ENCODE assay signal across 8 cellular contexts in the genomic region with DNA sequence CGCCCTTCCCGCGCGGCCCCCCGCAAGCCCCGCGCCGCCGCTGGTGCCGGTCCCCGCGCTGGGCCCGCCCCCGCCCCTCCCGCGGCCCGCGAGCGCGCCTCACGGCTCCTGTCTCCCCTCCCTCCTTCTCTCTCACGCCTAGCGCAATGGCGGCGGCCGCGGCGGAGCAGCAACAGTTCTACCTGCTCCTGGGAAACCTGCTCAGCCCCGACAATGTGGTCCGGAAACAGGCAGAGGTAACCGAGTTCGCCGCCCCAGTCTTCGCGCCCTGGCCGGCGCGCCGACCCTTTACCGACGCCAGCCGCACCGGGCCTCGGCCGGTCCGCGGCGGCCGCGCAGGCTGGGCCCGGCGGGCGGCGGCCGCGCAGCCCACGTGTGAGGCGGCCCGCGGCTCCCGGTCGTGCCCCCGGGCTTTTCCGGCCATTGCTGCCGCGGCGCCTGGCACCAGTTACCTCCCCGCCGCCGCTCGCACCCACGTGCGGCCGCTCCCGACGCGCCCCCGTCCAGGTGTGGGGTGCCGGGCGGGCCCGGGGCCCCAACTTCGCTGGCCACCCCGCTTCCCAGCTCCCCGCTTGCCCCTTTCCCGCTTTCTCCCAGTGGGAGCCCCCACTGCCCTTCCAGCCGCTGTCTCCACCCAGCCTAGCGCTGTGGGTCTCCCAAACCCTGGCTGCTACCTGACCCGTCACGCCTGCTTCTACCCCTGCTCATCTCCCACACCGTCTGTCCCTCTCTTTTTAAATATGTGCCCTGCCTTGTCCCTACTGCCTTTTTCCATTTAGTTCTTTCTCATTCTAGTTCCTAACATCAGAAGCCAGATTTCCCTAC. TPM values are rescaled to one million over a fixed set of nuclear protein-coding genes. Genes with fewer than 3 reads are reported as not detected.
DNase-seq lines count a peak whose midpoint lies in the region; ATAC-seq and TF ChIP-seq lines count a peak whose summit lies in the region.

No MANE protein-coding gene starts in this region.

- peak overlapping the region; percentile 90 to 100 (median 92) for H3K4me3 Mint-ChIP-seq in naive thymus-derived CD4-positive, alpha-beta T cell

- no peaks in the 10 kb centered on the region for H3K9me3 ChIP-seq in HUES64 (ENCODE audit: insufficient read depth, low read depth, low read length)
- no peaks in the 10 kb centered on the region for H3K9me3 ChIP-seq in esophagus squamous epithelium
- H3K9me3 ChIP-seq in naive thymus-derived CD4-positive, alpha-beta T cell (ENCODE audit: control insufficient read depth in 2 of 3, low read length in 3 of 3) = no peaks in the 10 kb centered on the region

- no peaks in the 10 kb centered on the region for H3K9me3 Mint-ChIP-seq in naive thymus-derived CD4-positive, alpha-beta T cell

- intact Hi-C loops in esophagus squamous epithelium (cut with DNase I) = no loop called here
- intact Hi-C loops in naive thymus-derived CD4-positive, alpha-beta T cell (cut with micrococcal nuclease) = loop anchor here (1.0 to 10.0 kb wide), 10 partner anchors 9 to 1630 kb away; partner anchors contain the start of genes MBNL2 (in 2 of the 2), CLYBL (in 1 of the 2) and FARP1 (in 1 of the 2)

- CTCF ChIA-PET in naive thymus-derived CD4-positive, alpha-beta T cell (lab: Charles Lee) = no interaction called here

- H3K27ac ChIP-seq in HUES64 (ENCODE audit: low read depth, low read length) = peak overlapping the region; percentile 88
- H3K27ac ChIP-seq in esophagus squamous epithelium = peak overlapping the region; percentile 79 to 98 (median 96)
- H3K27ac ChIP-seq in naive thymus-derived CD4-positive, alpha-beta T cell (ENCODE audit: low read depth, low read length) = peak overlapping the region; percentile 76
- peak overlapping the region; percentile 92 for H3K27ac ChIP-seq in urinary bladder (ENCODE audit: low read depth)

- TF ChIP-seq CTCF in esophagus squamous epithelium (IDR thresholded peaks at IDR 0.05) = no peak

- peak overlapping the region; percentile 99 for H3K4me3 ChIP-seq in HUES64 (ENCODE audit: low read length)
- H3K4me3 ChIP-seq in esophagus squamous epithelium = peak overlapping the region; percentile 83 to 97 (median 92)
- peak overlapping the region; percentile 67 for H3K4me3 ChIP-seq in naive thymus-derived CD4-positive, alpha-beta T cell (ENCODE audit: low read length)
- peak overlapping the region; percentile 85 for H3K4me3 ChIP-seq in urinary bladder (ENCODE audit: low read depth, low read length)

- peaks cover 0 to 3% (median 0%) of the 10 kb centered on the region in 5 donors for H3K27me3 Mint-ChIP-seq in naive thymus-derived CD4-positive, alpha-beta T cell

- peak; percentile 17 to 48 for DNase-seq in NCI-H2081 (lab: John Stamatoyannopoulos, UW)
- no peak for DNase-seq in NCI-H2081 treated with DMSO at 0.1 percent for 48 hours (lab: John Stamatoyannopoulos, UW)
- DNase-seq in activated CD4-positive, alpha-beta T cell treated with anti-CD3 and anti-CD28 coated beads, Interleukin-2, amount 50 U/mL, for 4 hours = peak; percentile 13 to 82
- no peak for DNase-seq in esophagus squamous epithelium (lab: John Stamatoyannopoulos, UW)
- DNase-seq in naive thymus-derived CD4-positive, alpha-beta T cell = peak in 5 of 9 donors; percentile 16 to 88 (median 82)

- peaks cover 28% of the 10 kb centered on the region for H3K4me1 ChIP-seq in HUES64 (ENCODE audit: insufficient read depth, low read length)
- peaks cover 0 to 38% (median 4%) of the 10 kb centered on the region in 3 donors for H3K4me1 ChIP-seq in esophagus squamous epithelium
- peaks cover 12 to 15% of the 10 kb centered on the region in 2 donors for H3K4me1 ChIP-seq in naive thymus-derived CD4-positive, alpha-beta T cell (ENCODE audit: control insufficient read depth in 2 of 2, insufficient read depth in 2 of 2, low read length in 2 of 2)
- no peaks in the 10 kb centered on the region for H3K4me1 ChIP-seq in urinary bladder (ENCODE audit: insufficient read depth)

- POLR2A ChIA-PET in naive thymus-derived CD4-positive, alpha-beta T cell (lab: Charles Lee) = interaction anchor here (2.1 kb wide), 1 partner anchor 544 kb away, joined by 12 read pairs; the partner anchor contains the start of gene RAP2A

- no peaks in the 10 kb centered on the region for H3K36me3 Mint-ChIP-seq in naive thymus-derived CD4-positive, alpha-beta T cell

- peak overlapping the region; percentile 67 to 97 (median 89) for H3K27ac Mint-ChIP-seq in naive thymus-derived CD4-positive, alpha-beta T cell

- peak overlapping the region; percentile 97 for H3K9ac ChIP-seq in HUES64 (ENCODE audit: low read depth, low read length)

- no peak for TF ChIP-seq POLR2A in esophagus squamous epithelium (IDR thresholded peaks at IDR 0.05)

- peak; percentile 31 for ATAC-seq in GM21528 (IDR thresholded peaks at IDR 0.05; ENCODE audit: low FRiP score, unreplicated experiment)
- ATAC-seq in naive thymus-derived CD4-positive, alpha-beta T cell = peak; percentile 33

- H3K4me1 Mint-ChIP-seq in naive thymus-derived CD4-positive, alpha-beta T cell = peaks cover 17 to 52% (median 45%) of the 10 kb centered on the region in 7 donors

- H3K36me3 ChIP-seq in HUES64 (ENCODE audit: insufficient read depth, low read length) (peaks cover 21% of the 10 kb centered on the region), esophagus squamous epithelium (no peaks in the 10 kb centered on the region), urinary bladder (ENCODE audit: insufficient read depth) (no peaks in the 10 kb centered on the region)
- H3K36me3 ChIP-seq in naive thymus-derived CD4-positive, alpha-beta T cell (ENCODE audit: control insufficient read depth in 2 of 3, insufficient read depth in 3 of 3, low read length in 3 of 3) = no peaks in the 10 kb centered on the region

- under 1% methylated on average over 90 of the region's 90 CpGs for WGBS in HUES64
- 0% methylated on average over 5 to 6 of the region's 90 CpGs for WGBS in esophagus squamous epithelium, 2 donors
- under 1% methylated on average over 88 of the region's 90 CpGs for WGBS in urinary bladder

- H3K27me3 ChIP-seq in HUES64 (ENCODE audit: insufficient read depth, low read length) = no peaks in the 10 kb centered on the region
- peaks cover 0 to 4% (median 0%) of the 10 kb centered on the region in 4 donors for H3K27me3 ChIP-seq in esophagus squamous epithelium
- no peaks in the 10 kb centered on the region for H3K27me3 ChIP-seq in naive thymus-derived CD4-positive, alpha-beta T cell (ENCODE audit: control insufficient read depth in 2 of 2, insufficient read depth in 2 of 2, low read length in 2 of 2)

RNA-seq across cellular contexts. Expression of gene IPO5, which starts 23.3 kb away (rescaled TPM):
- 267 TPM for polyA plus RNA-seq in HUES64 (2013, experiment 1 of 2)
- polyA plus RNA-seq in HUES64 (2013, experiment 2 of 2) = 259 TPM
- total RNA-seq in esophagus squamous epithelium (100 to 1,000 TPM in 1 of 4 donors, 10 to 100 TPM in 3; 34.0 to 134 (median 78.6) TPM), urinary bladder (164 TPM)
- 100 to 1,000 TPM in 1 of 5 experiments, 10 to 100 TPM in 4; 61.1 to 115 (median 83.3) TPM for total RNA-seq in naive thymus-derived CD4-positive, alpha-beta T cell
- polyA plus RNA-seq in naive thymus-derived CD4-positive, alpha-beta T cell = 10 to 100 TPM; 32.2 to 49.9 TPM
- polyA plus RNA-seq in urinary bladder = 58.9 TPM

Comparison
In these comparisons a context has a peak if more than half of its experiments do, and no peak if none do; other contexts are left out.
1. DNase-seq: peak in NCI-H2081 (2 of 2), activated CD4-positive, alpha-beta T cell treated with anti-CD3 and anti-CD28 coated beads, Interleukin-2, amount 50 U/mL, for 4 hours (2 of 2) and naive thymus-derived CD4-positive, alpha-beta T cell (5 of 9); none in NCI-H2081 treated with DMSO at 0.1 percent for 48 hours (single experiment) and esophagus squamous epithelium (single experiment).
2. Peak in every context shown above with its lines, with median percentiles within 50 percentile points of each other: H3K27ac ChIP-seq and H3K4me3 ChIP-seq.